8 cellular contexts compared by ENCODE assay signal in the genomic region with DNA sequence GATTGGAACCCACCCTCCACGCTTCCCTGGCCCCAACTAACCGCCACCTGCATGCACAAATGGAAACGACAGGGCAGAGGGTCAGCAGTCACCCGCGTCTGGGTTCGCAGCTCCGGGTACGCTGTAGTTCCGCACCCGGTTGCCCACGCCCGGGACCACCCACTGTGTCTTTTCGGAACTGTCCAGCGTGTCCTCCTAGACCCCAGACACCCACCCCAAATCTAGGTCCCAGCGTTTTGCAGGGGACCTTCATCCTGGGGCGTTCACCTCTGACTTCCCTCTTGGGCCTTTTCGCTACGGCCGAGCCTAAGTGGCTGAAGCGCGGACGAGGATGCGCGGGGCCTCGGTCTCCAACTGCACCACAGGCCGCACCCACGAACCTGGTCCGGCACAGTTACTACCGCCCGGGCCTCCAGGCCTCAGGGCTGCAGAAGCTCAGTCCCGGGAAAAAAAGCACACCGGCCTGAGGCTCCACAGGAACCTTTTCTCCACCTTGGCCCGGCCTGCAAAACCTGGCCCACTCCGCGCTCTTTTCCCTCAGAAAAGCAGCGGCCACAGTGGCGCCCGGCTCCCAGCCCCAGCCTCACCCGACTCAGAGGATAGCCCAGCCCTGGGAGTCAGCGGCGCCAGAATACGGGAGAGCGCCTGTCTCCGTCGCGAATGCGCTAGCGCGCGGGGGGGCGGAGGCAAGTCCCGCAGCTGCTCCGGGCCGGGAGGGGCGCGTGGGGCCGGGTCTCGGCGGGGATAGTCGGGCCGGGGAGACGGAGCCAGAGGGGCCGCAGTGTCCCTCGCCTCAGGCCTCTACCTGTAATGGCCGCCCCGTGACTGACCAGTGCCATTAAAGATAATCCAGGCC. TPM values are rescaled to one million over a fixed set of nuclear protein-coding genes. Genes with fewer than 3 reads are reported as not detected.
A peak's percentile ranks its signal among the peaks of the same experiment; 100 is the strongest.
DNase-seq lines count a peak whose midpoint lies in the region; ATAC-seq, FAIRE-seq and TF ChIP-seq lines count a peak whose summit lies in the region.

A gene (minus strand): TSS at position 633 of the 856 bp plus-strand sequence. CDS start 7,643 bp downstream, outside the sequence.

- TF ChIP-seq CTCF in kidney epithelial cell (IDR thresholded peaks at IDR 0.05; ENCODE audit: insufficient read depth, low read length, poor library complexity, severe bottlenecking) = no peak

- H3K27ac Mint-ChIP-seq in central memory CD8-positive, alpha-beta T cell (ENCODE audit: low read depth) = peak within 1 kb of the TSS; percentile 88

- peak; percentile 78 for FAIRE-seq in GM12891 (lab: Jason Lieb, UNC)

- 0 out of 2 replicates have a peak, but pooled peaks have one; percentile 48 for TF ChIP-seq POLR2A in GM12891 (IDR thresholded peaks at IDR 0.05; ENCODE audit: low read depth, low read length)

- H3K4me3 ChIP-seq in kidney epithelial cell (ENCODE audit: low read depth, low read length) = peak within 1 kb of the TSS; percentile 69

- peak within 1 kb of the TSS; percentile 95 for H3K4me3 Mint-ChIP-seq in central memory CD8-positive, alpha-beta T cell

- ATAC-seq in HG02852 (IDR thresholded peaks at IDR 0.05; ENCODE audit: unreplicated experiment) (peak; percentile 71), HG03520 (IDR thresholded peaks at IDR 0.05; ENCODE audit: unreplicated experiment) (no peak)
- ATAC-seq in central memory CD8-positive, alpha-beta T cell (replicated peaks; ENCODE audit: extremely low read depth, poor library complexity, severe bottlenecking) = peak; percentile 59

- DNase-seq in GM12891 (ENCODE audit: insufficient read length, low spot score) (peak; percentile 53), NCI-H2081 treated with DMSO at 0.1 percent for 48 hours (lab: John Stamatoyannopoulos, UW) (peak; percentile 56), kidney epithelial cell (ENCODE audit: low read depth) (peak; percentile 26)
- peak; percentile 33 to 59 (median 48) for DNase-seq in activated CD4-positive, CD25-positive, alpha-beta regulatory T cell (lab: John Stamatoyannopoulos, UW)
- peak in 1 of 2 donors; percentile 50 for DNase-seq in central memory CD8-positive, alpha-beta T cell (ENCODE audit: low spot score in 2 of 2)
- DNase-seq in stimulated activated CD4-positive, alpha-beta T cell treated with anti-CD3 and anti-CD28 coated beads, Interleukin-12 subunit alpha, Interleukin-12 subunit beta, amount 100 ng/mL, for 48 hours (ENCODE audit: low read depth in 2 of 3, low spot score in 1 of 3) = peak; percentile 55 to 82 (median 57)

- H3K36me3 ChIP-seq in kidney epithelial cell (ENCODE audit: control insufficient read depth, insufficient read depth, low read length) = no peaks in the 10 kb centered on the region

- no peaks in the 10 kb centered on the region for H3K27me3 ChIP-seq in kidney epithelial cell (ENCODE audit: control insufficient read depth, insufficient read depth, low read length)

- peaks cover 29% of the 10 kb centered on the region for H3K4me1 Mint-ChIP-seq in central memory CD8-positive, alpha-beta T cell

- H3K9me3 Mint-ChIP-seq in central memory CD8-positive, alpha-beta T cell = no peaks in the 10 kb centered on the region

- no peaks in the 10 kb centered on the region for H3K27me3 Mint-ChIP-seq in central memory CD8-positive, alpha-beta T cell

- H3K36me3 Mint-ChIP-seq in central memory CD8-positive, alpha-beta T cell (ENCODE audit: insufficient read depth) = peaks cover 11% of the 10 kb centered on the region

TF ChIP-seq in GM12891, 5 proteins besides CTCF, POLR2A, EP300 and RAD21:
- TF ChIP-seq POLR2AphosphoS5 (IDR thresholded peaks at IDR 0.05; ENCODE audit: low read depth, low read length) = peak; percentile 2; the same call in 1 of the 2 replicates
- no peak for TF ChIP-seq PAX5 (IDR thresholded peaks at IDR 0.05; ENCODE audit: insufficient read depth, low read length, severe bottlenecking)
- TF ChIP-seq TAF1 (IDR thresholded peaks at IDR 0.05; ENCODE audit: low read depth, low read length) = peak; percentile 51; the same call in 1 of the 2 replicates
- no peak for TF ChIP-seq SPI1 (IDR thresholded peaks at IDR 0.05; ENCODE audit: low read depth, low read length)
- TF ChIP-seq POU2F2 (IDR thresholded peaks at IDR 0.05; ENCODE audit: low read depth, low read length) = no peak

RNA-seq across cellular contexts. Expression of the gene that starts here (rescaled TPM):
- 2.0 TPM for polyA plus RNA-seq in GM12891 (2012; ENCODE audit: low read depth, missing spikeins)
- total RNA-seq in kidney epithelial cell = 7.3 and 11.6 TPM in 2 replicates
